Comparison of ENCODE assay signal across 24 cellular contexts in genomic region chr11:62077136-62077535, GRCh38.
"Had no signal": no experiment of that assay in that cellular context is flagged by ENCODE, and none has a peak within 500 bp of the region (broad histone marks: within the 10 kb centered on the region; RNA-seq: fewer than 3 reads in every experiment).

No MANE protein-coding gene starts in this region.

- H3K4me1 ChIP-seq: SJCRH30 had no signal

- H3K4me2 ChIP-seq: SK-N-SH had no signal

- H3K9ac ChIP-seq: SK-N-SH had no signal

- H3K9me2 ChIP-seq: SK-N-SH had no signal

- DNase-seq: activated CD4-positive, alpha-beta memory T cell treated with anti-CD3 and anti-CD28 coated beads for 36 hours; activated CD4-positive, alpha-beta T cell treated with anti-CD3 and anti-CD28 coated beads, Interleukin-2, amount 10 ng/mL, durations not matched to agents 7 days and 5 days; activated CD4-positive, CD25-positive, alpha-beta regulatory T cell; activated CD8-positive, alpha-beta memory T cell treated with anti-CD3 and anti-CD28 coated beads for 24 hours; activated effector memory CD4-positive, alpha-beta T cell treated with anti-CD3 and anti-CD28 coated beads, Interleukin-2, amount 50 U/mL, for 16 hours; activated naive CD4-positive, alpha-beta T cell treated with anti-CD3 and anti-CD28 coated beads, Interleukin-2, amount 10 ng/mL, durations not matched to agents 7 days and 5 days; activated naive CD8-positive, alpha-beta T cell treated with anti-CD3 and anti-CD28 coated beads for 36 hours; activated T-cell treated with anti-CD3 and anti-CD28 coated beads, Interleukin-2, amount 50 U/mL, for 4 hours; anterior cingulate cortex; caudate nucleus; MG63; NCI-H146; NCI-H1930; NCI-H2171 treated with DMSO at 0.1 percent for 48 hours; NCI-H345; NCI-H510A treated with DMSO at 0.1 percent for 48 hours; NCI-H69; Peyer's patch; Right ventricle myocardium superior; SJCRH30; SK-N-SH; T-helper 1 cell had no signal

- H3K27ac ChIP-seq: Peyer's patch, RWPE1, SJCRH30, VCaP had no signal

- H3K27me3 ChIP-seq: MG63, Peyer's patch, SJCRH30 had no signal

- H3K9me3 ChIP-seq: MG63, Peyer's patch, SJCRH30, SK-N-SH had no signal

- H3K36me3 ChIP-seq: MG63, Peyer's patch, SJCRH30 had no signal

- H3K4me3 ChIP-seq: MG63, Peyer's patch, SJCRH30 had no signal
